Comparison of ENCODE assay signal across 11 cellular contexts in genomic region chr20:8133816-8134451, GRCh38. TPM values are rescaled to one million over a fixed set of nuclear protein-coding genes. Genes with fewer than 3 reads are reported as not detected.
DNase-seq lines count a peak whose midpoint lies in the region; ATAC-seq, FAIRE-seq and TF ChIP-seq lines count a peak whose summit lies in the region.
"Had no signal": no experiment of that assay in that cellular context is flagged by ENCODE, and none has a peak within 500 bp of the region (broad histone marks: within the 10 kb centered on the region; RNA-seq: fewer than 3 reads in every experiment).

No MANE protein-coding gene starts in this region.

- H3K36me3 Mint-ChIP-seq in activated CD4-positive, alpha-beta T cell treated with anti-CD3 and anti-CD28 coated beads for 36 hours (ENCODE audit: low read depth): no peaks in the 10 kb centered on the region
- H3K36me3 Mint-ChIP-seq in T-helper 17 cell (ENCODE audit: low read depth): no peaks in the 10 kb centered on the region
- H3K36me3 Mint-ChIP-seq in stimulated activated memory B cell treated with anti-CD40 and anti-IgM and Interleukin-4, amounts not matched to agents 10 μg/mL and 1 μg/mL and 100 μg/mL, for 72 hours: no peaks in the 10 kb centered on the region

- CTCF ChIA-PET in activated CD4-positive, alpha-beta T cell treated with anti-CD3 and anti-CD28 coated beads for 36 hours (lab: Charles Lee): interaction anchor here (0.6 to 2.2 kb wide), 6 partner anchors 18 to 588 kb away, joined by 3 to 13 read pairs (median 4); no protein-coding TSS in a partner anchor
- CTCF ChIA-PET in HepG2 (lab: Yijun Ruan, JAX; ENCODE audit: low intra/inter-chr PET ratio, low total read pairs): no interaction called here

- TSS peak; percentile 39 for BruUV-seq in HepG2 (replicated peaks; lab: Mats Ljungman, UMichigan)

- TF ChIP-seq POLR2A in HepG2 (IDR thresholded peaks at IDR 0.05; ENCODE audit: insufficient read depth in 1 of 2, low read depth in 2 of 2, low read length in 2 of 2): no peak

- TF ChIP-seq EP300 in HepG2 (IDR thresholded peaks at IDR 0.05; ENCODE audit: low read depth in 2 of 2, low read length in 2 of 2): no peak
- TF ChIP-seq EP300 in HepG2 (CRISPR knock-in tag; IDR thresholded peaks at IDR 0.05; ENCODE audit: borderline replicate concordance): no peak

- H3K4me3 ChIP-seq in HepG2 (replicated peaks in 1 of 3; ENCODE audit: insufficient read depth in 1 of 3, low read depth in 2 of 3, low read length in 3 of 3): peak overlapping the region; percentile 76 to 87 (median 84); a peak in 5 of 6 replicates
- H3K4me3 ChIP-seq in smooth muscle cell: peak overlapping the region; percentile 25

- no peak overlapping the region for H3K27ac ChIP-seq in HepG2 (ENCODE audit: extremely low read length, insufficient read depth, low read length)
- no peak overlapping the region for H3K27ac ChIP-seq in smooth muscle cell (ENCODE audit: low read depth)

- H3K27me3 Mint-ChIP-seq in activated CD4-positive, alpha-beta T cell treated with anti-CD3 and anti-CD28 coated beads for 36 hours: peaks cover 30% of the 10 kb centered on the region
- H3K27me3 Mint-ChIP-seq in T-helper 17 cell: peaks cover 26% of the 10 kb centered on the region
- H3K27me3 Mint-ChIP-seq in stimulated activated memory B cell treated with anti-CD40 and anti-IgM and Interleukin-4, amounts not matched to agents 10 μg/mL and 1 μg/mL and 100 μg/mL, for 72 hours: peaks cover 63% of the 10 kb centered on the region

- no peak for TF ChIP-seq RAD21 in HepG2 (CRISPR knock-in tag; IDR thresholded peaks at IDR 0.05)

- DNase-seq in activated CD4-positive, alpha-beta T cell treated with anti-CD3 and anti-CD28 coated beads for 36 hours: no peak
- DNase-seq in activated CD4-positive, alpha-beta T cell treated with anti-CD3 and anti-CD28 coated beads, Interleukin-2, amount 50 U/mL, for 4 hours: no peak
- DNase-seq in T-helper 17 cell: no peak
- DNase-seq in HepG2 (ENCODE audit: low spot score): no peak
- no peak for DNase-seq in smooth muscle cell (lab: John Stamatoyannopoulos, UW; ENCODE audit: unreplicated experiment)
- DNase-seq in NCI-H2081 treated with DMSO at 0.1 percent for 48 hours (lab: John Stamatoyannopoulos, UW): no peak
- DNase-seq: activated naive CD4-positive, alpha-beta T cell; NCI-H1092 had no signal

- in situ Hi-C loops in HepG2 (cut with HindIII; ENCODE audit: extremely low pct_ligation_motif_present, low pct_unique_long_range_greater_than_20kb): loop anchor here (5.0 to 10.0 kb wide), 5 partner anchors 111 to 588 kb away; no protein-coding TSS in a partner anchor

- H4K20me1 ChIP-seq in HepG2 (ENCODE audit: insufficient read depth, low read length): no peaks in the 10 kb centered on the region
- H4K20me1 ChIP-seq in smooth muscle cell (ENCODE audit: low read depth): no peaks in the 10 kb centered on the region

- WGBS in HepG2 (ENCODE audit: low lambda C conversion rate): 92% methylated on average over 9 of the region's 9 CpGs
- WGBS in smooth muscle cell (ENCODE audit: low lambda C conversion rate): 74% methylated on average over 9 of the region's 9 CpGs

- H3K4me1 ChIP-seq in HepG2 (ENCODE audit: insufficient read depth, low read length) (peaks cover 65% of the 10 kb centered on the region), smooth muscle cell (ENCODE audit: low read depth) (peaks cover 5% of the 10 kb centered on the region)

- TF ChIP-seq CTCF in HepG2 (CRISPR knock-in tag; IDR thresholded peaks at IDR 0.05) (no peak), smooth muscle cell (IDR thresholded peaks at IDR 0.05; ENCODE audit: borderline replicate concordance, insufficient read depth, poor library complexity, severe bottlenecking) (no peak)

- H3K9me3 ChIP-seq in T-helper 17 cell (ENCODE audit: control insufficient read depth, low read length, poor library complexity, severe bottlenecking) (no peaks in the 10 kb centered on the region), HepG2 (ENCODE audit: low read length) (no peaks in the 10 kb centered on the region), smooth muscle cell (replicated peaks; ENCODE audit: low read depth) (no peaks in the 10 kb centered on the region)

- peak; percentile 4 for FAIRE-seq in HepG2 (lab: Jason Lieb, UNC)
- FAIRE-seq: GM19239 had no signal

- peaks cover 13% of the 10 kb centered on the region for H3K4me1 Mint-ChIP-seq in activated CD4-positive, alpha-beta T cell treated with anti-CD3 and anti-CD28 coated beads for 36 hours
- peaks cover 35% of the 10 kb centered on the region for H3K4me1 Mint-ChIP-seq in T-helper 17 cell
- H3K4me1 Mint-ChIP-seq in stimulated activated memory B cell treated with anti-CD40 and anti-IgM and Interleukin-4, amounts not matched to agents 10 μg/mL and 1 μg/mL and 100 μg/mL, for 72 hours: peaks cover 8% of the 10 kb centered on the region

- peaks cover 65% of the 10 kb centered on the region for H3K79me2 ChIP-seq in HepG2 (ENCODE audit: insufficient read depth, low read length)
- H3K79me2 ChIP-seq in smooth muscle cell (ENCODE audit: low read depth): peaks cover 8% of the 10 kb centered on the region

- no peak overlapping the region for H2AFZ ChIP-seq in HepG2 (ENCODE audit: low read length)
- no peak overlapping the region for H2AFZ ChIP-seq in smooth muscle cell (ENCODE audit: low read depth)

- ATAC-seq in activated CD4-positive, alpha-beta T cell treated with anti-CD3 and anti-CD28 coated beads for 36 hours: no peak
- ATAC-seq in T-helper 17 cell (no peak), HepG2 (no peak), GM19397 (IDR thresholded peaks at IDR 0.05; ENCODE audit: unreplicated experiment) (no peak)
- no peak for ATAC-seq in stimulated activated memory B cell treated with anti-CD40 and anti-IgM and Interleukin-4, amounts not matched to agents 10 μg/mL and 1 μg/mL and 100 μg/mL, for 72 hours

- peaks cover 5% of the 10 kb centered on the region for H3F3A ChIP-seq in smooth muscle cell (ENCODE audit: low read depth)

- H3K9ac ChIP-seq in HepG2 (ENCODE audit: insufficient read depth, low read depth, low read length) (peak overlapping the region; percentile 76; the same call in 1 of the 2 replicates), smooth muscle cell (ENCODE audit: low read depth) (no peak overlapping the region)

- H3K4me3 Mint-ChIP-seq in activated CD4-positive, alpha-beta T cell treated with anti-CD3 and anti-CD28 coated beads for 36 hours: peak overlapping the region; percentile 68
- H3K4me3 Mint-ChIP-seq in T-helper 17 cell: peak overlapping the region; percentile 92
- H3K4me3 Mint-ChIP-seq in stimulated activated memory B cell treated with anti-CD40 and anti-IgM and Interleukin-4, amounts not matched to agents 10 μg/mL and 1 μg/mL and 100 μg/mL, for 72 hours: no peak overlapping the region

- H3K36me3 ChIP-seq in HepG2 (replicated peaks in 1 of 2; ENCODE audit: control insufficient read depth in 1 of 2, insufficient read depth in 2 of 2, low read length in 2 of 2): peaks cover 4 to 9% of the 10 kb centered on the region in 2 experiments
- H3K36me3 ChIP-seq in smooth muscle cell (ENCODE audit: low read depth): no peaks in the 10 kb centered on the region

- H3K27ac Mint-ChIP-seq in activated CD4-positive, alpha-beta T cell treated with anti-CD3 and anti-CD28 coated beads for 36 hours: no peak overlapping the region
- peak overlapping the region; percentile 37 for H3K27ac Mint-ChIP-seq in T-helper 17 cell
- H3K27ac Mint-ChIP-seq in stimulated activated memory B cell treated with anti-CD40 and anti-IgM and Interleukin-4, amounts not matched to agents 10 μg/mL and 1 μg/mL and 100 μg/mL, for 72 hours: no peak overlapping the region

- intact Hi-C loops in activated CD4-positive, alpha-beta T cell treated with anti-CD3 and anti-CD28 coated beads for 36 hours (cut with DNase I, micrococcal nuclease): loop anchor here (2.0 to 5.0 kb wide), 4 partner anchors 78 to 403 kb away; partner anchors contain the start of gene TMX4 (in 1 of the 2)
- intact Hi-C loops in HepG2 (cut with micrococcal nuclease; ENCODE audit: unreplicated experiment): loop anchor here (2.0 to 5.0 kb wide), 2 partner anchors 21 to 92 kb away; no protein-coding TSS in a partner anchor

- POLR2A ChIA-PET in activated CD4-positive, alpha-beta T cell treated with anti-CD3 and anti-CD28 coated beads for 36 hours (lab: Charles Lee): no interaction called here
- POLR2A ChIA-PET in HepG2 (lab: Yijun Ruan, JAX): interaction anchor here (0.9 to 1.6 kb wide), 7 partner anchors 11 to 253 kb away, joined by 3 to 7 read pairs (median 3); no protein-coding TSS in a partner anchor

- H3K9me3 Mint-ChIP-seq in activated CD4-positive, alpha-beta T cell treated with anti-CD3 and anti-CD28 coated beads for 36 hours (ENCODE audit: low read depth): no peaks in the 10 kb centered on the region
- no peaks in the 10 kb centered on the region for H3K9me3 Mint-ChIP-seq in stimulated activated memory B cell treated with anti-CD40 and anti-IgM and Interleukin-4, amounts not matched to agents 10 μg/mL and 1 μg/mL and 100 μg/mL, for 72 hours

- H3K27me3 ChIP-seq in HepG2 (ENCODE audit: control insufficient read depth in 1 of 2, insufficient read depth in 2 of 2, low read length in 2 of 2): no peaks in the 10 kb centered on the region; a peak in 1 of 5 replicates
- H3K27me3 ChIP-seq in smooth muscle cell (ENCODE audit: low read depth): peaks cover 25% of the 10 kb centered on the region

- H3K4me2 ChIP-seq in HepG2 (ENCODE audit: low read depth, low read length) (peak overlapping the region; percentile 86), smooth muscle cell (peak overlapping the region; percentile 88)

RNA-seq across cellular contexts. Expression of gene PLCB1, which starts 1.9 kb away (rescaled TPM):
- 1 to 10 TPM; 1.4 to 1.5 TPM for total RNA-seq in activated CD4-positive, alpha-beta T cell treated with anti-CD3 and anti-CD28 coated beads for 36 hours
- 10 to 100 TPM; 19.1 to 23.1 TPM for total RNA-seq in T-helper 17 cell
- total RNA-seq in HepG2 (2016; rRNA removed; fragmentation: Illumina TruSeq; extraction: Trizol): 42.4 and 68.9 TPM in 2 replicates
- total RNA-seq in HepG2 (2016; cell fraction: cytosol; rRNA removed; fragmentation: Illumina TruSeq; extraction: Trizol; ENCODE audit: low read depth): 7.3 TPM in 2 replicates
- 36.6 and 64.1 TPM in 2 replicates for total RNA-seq in HepG2 (2016; cell fraction: insoluble cytoplasmic fraction; rRNA removed; fragmentation: Illumina TruSeq; extraction: Trizol)
- 13.6 and 62.2 TPM in 2 replicates for total RNA-seq in HepG2 (2016; cell fraction: membrane; rRNA removed; fragmentation: Illumina TruSeq; extraction: Trizol)
- total RNA-seq in HepG2 (2016; cell fraction: nucleus; rRNA removed; fragmentation: Illumina TruSeq; extraction: Trizol): 117 and 122 TPM in 2 replicates
- polyA plus RNA-seq in HepG2 (2011; rRNA removed): 55.9 and 56.7 TPM in 2 replicates
- 28.0 and 47.5 TPM in 2 replicates for polyA plus RNA-seq in HepG2 (2011; cell fraction: cytosol; rRNA removed)
- 39.0 and 50.9 TPM in 2 replicates for polyA plus RNA-seq in HepG2 (2011; cell fraction: nucleus; rRNA removed)
- polyA plus RNA-seq in HepG2 (2012): 55.3 and 86.1 TPM in 2 replicates
- polyA plus RNA-seq in HepG2 (2016; cell fraction: cytosol; fragmentation: Illumina TruSeq; extraction: Trizol; ENCODE audit: low read depth): 2.6 and 3.2 TPM in 2 replicates
- 36.0 and 37.9 TPM in 2 replicates for polyA plus RNA-seq in HepG2 (2016; cell fraction: insoluble cytoplasmic fraction; fragmentation: Illumina TruSeq; extraction: Trizol; ENCODE audit: low read depth)
- polyA plus RNA-seq in HepG2 (2016; cell fraction: membrane; fragmentation: Illumina TruSeq; extraction: Trizol; ENCODE audit: low read depth): 7.2 and 7.6 TPM in 2 replicates
- polyA plus RNA-seq in HepG2 (2016; cell fraction: nucleus; fragmentation: Illumina TruSeq; extraction: Trizol; ENCODE audit: insufficient read depth, low read depth): 24.9 and 26.8 TPM in 2 replicates
- polyA minus RNA-seq in HepG2 (2011; rRNA and poly(A)+ RNA removed; ENCODE audit: low replicate concordance): 1.6 and 88.7 TPM in 2 replicates
- 58.0 and 80.2 TPM in 2 replicates for polyA minus RNA-seq in HepG2 (2011; cell fraction: cytosol; rRNA and poly(A)+ RNA removed)
- 775 and 905 TPM in 2 replicates for polyA minus RNA-seq in HepG2 (2011; cell fraction: nucleus; rRNA and poly(A)+ RNA removed)
- total RNA-seq in smooth muscle cell: 17.9 and 25.3 TPM in 2 replicates
- polyA plus RNA-seq in smooth muscle cell: 4.7 and 5.9 TPM in 2 replicates
